1 cellular context compared by ENCODE assay signal in the genomic region with DNA sequence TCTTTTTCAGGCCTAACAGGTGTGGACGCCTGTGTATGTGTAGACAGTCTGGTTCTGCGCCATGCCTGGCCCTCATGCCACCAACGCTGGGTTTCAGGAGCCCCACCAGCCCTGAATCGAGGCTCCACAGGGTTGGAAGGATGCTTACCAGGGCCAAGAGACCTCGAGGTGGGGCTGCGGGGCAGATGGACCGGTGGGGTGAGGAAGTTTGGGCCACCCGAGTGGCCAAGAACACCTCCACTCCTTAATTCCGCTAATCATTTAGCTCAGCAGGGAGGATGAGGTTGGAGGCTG.
TF ChIP-seq lines count a peak whose summit lies in the region.

No MANE protein-coding gene starts in this region.

TF ChIP-seq in H1, 55 proteins besides CTCF, POLR2A, EP300 and RAD21:
- TF ChIP-seq HDAC6 (IDR thresholded peaks at IDR 0.05; ENCODE audit: low read depth, low read length) (no peak), POU5F1 (IDR thresholded peaks at IDR 0.05; ENCODE audit: low read depth, low read length) (no peak), RNF2 (IDR thresholded peaks at IDR 0.05; ENCODE audit: borderline replicate concordance, low read depth, low read length, missing control alignments, poor library complexity, severe bottlenecking) (peak; percentile 27)
